8 cellular contexts compared by ENCODE assay signal in the genomic region with DNA sequence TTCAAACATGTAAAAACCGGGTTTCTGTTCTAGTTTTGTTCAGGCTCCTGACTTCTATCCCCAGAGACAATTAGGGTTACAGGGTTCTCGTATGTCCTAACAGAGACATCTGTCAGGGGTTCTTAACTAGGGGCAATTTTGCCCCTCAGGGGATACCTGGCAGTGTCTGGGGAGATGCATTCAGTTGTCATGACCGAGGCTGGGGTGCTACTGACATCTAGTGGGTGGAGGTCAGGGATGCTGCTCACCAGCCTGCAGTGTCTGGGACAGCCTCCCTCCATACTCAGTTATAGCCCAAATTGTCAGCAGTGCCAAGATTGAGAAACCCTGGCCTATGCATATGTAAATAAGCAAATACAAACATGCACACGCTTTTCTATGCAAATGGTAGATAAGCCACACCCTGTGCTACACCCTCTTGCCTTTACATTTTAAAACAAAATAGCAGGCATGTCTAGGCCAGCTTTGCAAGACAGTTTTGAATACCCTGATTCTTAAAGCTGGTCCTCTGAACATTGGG. TPM values are rescaled to one million over a fixed set of nuclear protein-coding genes. Genes with fewer than 3 reads are reported as not detected.
DNase-seq lines count a peak whose midpoint lies in the region; ATAC-seq, FAIRE-seq and TF ChIP-seq lines count a peak whose summit lies in the region.

No MANE protein-coding gene starts in this region.

- intact Hi-C loops in PC-9 (cut with micrococcal nuclease; ENCODE audit: unreplicated experiment) (no loop called here), testis (cut with DNase I; ENCODE audit: low total_unique reads) (no loop called here)

- ATAC-seq in GM18907 (IDR thresholded peaks at IDR 0.05; ENCODE audit: unreplicated experiment) (peak; percentile 73), HG03060 (IDR thresholded peaks at IDR 0.05; ENCODE audit: low read depth, unreplicated experiment) (peak; percentile 72)
- ATAC-seq in stimulated activated effector memory CD8-positive, alpha-beta T cell treated with anti-CD3 and anti-CD28 coated beads, Interleukin-12 subunit alpha, Interleukin-12 subunit beta, amount 100 ng/mL, for 72 hours: peak; percentile 82

- WGBS in testis, 2 donors: 85 to 93% methylated on average over 4 of the region's 4 CpGs

- peaks cover 11% of the 10 kb centered on the region; the same call in 1 of the 2 replicates for H3F3A ChIP-seq in PC-9 (ENCODE audit: insufficient read depth, low read depth)

- peak overlapping the region; percentile 90 for H3K27ac Mint-ChIP-seq in stimulated activated effector memory CD8-positive, alpha-beta T cell treated with anti-CD3 and anti-CD28 coated beads, Interleukin-12 subunit alpha, Interleukin-12 subunit beta, amount 100 ng/mL, for 72 hours

- H3K9me2 ChIP-seq in PC-9 (ENCODE audit: insufficient read depth): no peaks in the 10 kb centered on the region

- POLR2A ChIA-PET in BJ (lab: Charles Lee) (no interaction called here), PC-9 (lab: Charles Lee; ENCODE audit: unreplicated experiment) (no interaction called here)

- no peak for TF ChIP-seq POLR2A in testis (IDR thresholded peaks at IDR 0.05)

- FAIRE-seq in bronchial epithelial cell (lab: Jason Lieb, UNC): no peak

- TF ChIP-seq CTCF in BJ (IDR thresholded peaks at IDR 0.05; ENCODE audit: insufficient read depth, low read depth, low read length) (peak; percentile 33; the same call in 1 of the 2 replicates), PC-9 (conservative IDR thresholded peaks at IDR 0.05) (peak; percentile 50), bronchial epithelial cell (IDR thresholded peaks at IDR 0.05; ENCODE audit: insufficient read depth, low read length, severe bottlenecking) (peak; percentile 62), testis (IDR thresholded peaks at IDR 0.05) (peak in 1 of 3 experiments; percentile 10)

- H3K9me3 ChIP-seq in PC-9 (ENCODE audit: insufficient read depth, low read depth) (no peaks in the 10 kb centered on the region), testis (no peaks in the 10 kb centered on the region)

- H3K4me1 ChIP-seq in PC-9 (replicated peaks; ENCODE audit: insufficient read depth) (peaks cover 22% of the 10 kb centered on the region), testis (peaks cover 19% of the 10 kb centered on the region)

- CTCF ChIA-PET in BJ (lab: Yijun Ruan, JAX): interaction anchor here (1.5 kb wide), 1 partner anchor 25 kb away, joined by 5 read pairs; no protein-coding TSS in a partner anchor
- CTCF ChIA-PET in PC-9 (lab: Charles Lee): no interaction called here

- no peaks in the 10 kb centered on the region for H3K9me3 Mint-ChIP-seq in stimulated activated effector memory CD8-positive, alpha-beta T cell treated with anti-CD3 and anti-CD28 coated beads, Interleukin-12 subunit alpha, Interleukin-12 subunit beta, amount 100 ng/mL, for 72 hours

- H3K36me3 Mint-ChIP-seq in stimulated activated effector memory CD8-positive, alpha-beta T cell treated with anti-CD3 and anti-CD28 coated beads, Interleukin-12 subunit alpha, Interleukin-12 subunit beta, amount 100 ng/mL, for 72 hours: peaks cover 76% of the 10 kb centered on the region

- H3K4me2 ChIP-seq in PC-9: no peak overlapping the region

- peaks cover 51% of the 10 kb centered on the region for H3K4me1 Mint-ChIP-seq in stimulated activated effector memory CD8-positive, alpha-beta T cell treated with anti-CD3 and anti-CD28 coated beads, Interleukin-12 subunit alpha, Interleukin-12 subunit beta, amount 100 ng/mL, for 72 hours

- peaks cover 6% of the 10 kb centered on the region for H3K36me3 ChIP-seq in BJ (ENCODE audit: control insufficient read depth, insufficient read depth, low read length)
- no peaks in the 10 kb centered on the region for H3K36me3 ChIP-seq in PC-9 (ENCODE audit: low read depth)
- peaks cover 2% of the 10 kb centered on the region for H3K36me3 ChIP-seq in bronchial epithelial cell (ENCODE audit: control insufficient read depth, insufficient read depth, low read length)
- H3K36me3 ChIP-seq in testis (ENCODE audit: low read depth, missing control alignments): no peaks in the 10 kb centered on the region

- H3K27me3 ChIP-seq in BJ (ENCODE audit: control insufficient read depth, insufficient read depth, low read length) (no peaks in the 10 kb centered on the region), PC-9 (ENCODE audit: insufficient read depth, low read depth) (no peaks in the 10 kb centered on the region), bronchial epithelial cell (ENCODE audit: control insufficient read depth, insufficient read depth, low read length) (no peaks in the 10 kb centered on the region), testis (no peaks in the 10 kb centered on the region)

- H3K4me3 ChIP-seq in BJ (ENCODE audit: low read depth, low read length) (no peak overlapping the region), PC-9 (no peak overlapping the region), bronchial epithelial cell (ENCODE audit: low read depth, low read length) (no peak overlapping the region), testis (no peak overlapping the region)

- H3K79me2 ChIP-seq in PC-9 (ENCODE audit: low read depth): no peaks in the 10 kb centered on the region

- H3K27ac ChIP-seq in PC-9: no peak overlapping the region
- H3K27ac ChIP-seq in testis: no peak overlapping the region

- DNase-seq in BJ (ENCODE audit: low read depth) (no peak), PC-9 (peak in 1 of 2 experiments; percentile 16), bronchial epithelial cell (ENCODE audit: low read depth) (peak; percentile 81), DMS79 treated with DMSO at 0.1 percent for 48 hours (lab: John Stamatoyannopoulos, UW) (no peak), testis (no peak)
- peak in 1 of 2 donors; percentile 82 for DNase-seq in stimulated activated effector memory CD8-positive, alpha-beta T cell treated with anti-CD3 and anti-CD28 coated beads, Interleukin-12 subunit alpha, Interleukin-12 subunit beta, amount 100 ng/mL, for 72 hours (ENCODE audit: low spot score in 2 of 2)

- no peaks in the 10 kb centered on the region for H4K20me1 ChIP-seq in PC-9 (ENCODE audit: insufficient read depth)

- H2AFZ ChIP-seq in PC-9: no peak overlapping the region

- BruUV-seq in PC-9 (replicated peaks; lab: Mats Ljungman, UMichigan): no TSS peak

- peak overlapping the region; percentile 75 for H3K4me3 Mint-ChIP-seq in stimulated activated effector memory CD8-positive, alpha-beta T cell treated with anti-CD3 and anti-CD28 coated beads, Interleukin-12 subunit alpha, Interleukin-12 subunit beta, amount 100 ng/mL, for 72 hours

RNA-seq across cellular contexts. Expression of a gene that starts 37.4 kb away (rescaled TPM):
- 7.7 and 8.7 TPM in 2 replicates for polyA plus RNA-seq in BJ (2011; rRNA removed)
- 24.7 and 44.1 TPM in 2 replicates for polyA minus RNA-seq in BJ (2011; rRNA and poly(A)+ RNA removed)
- total RNA-seq in PC-9 (2021): 34.9 and 45.0 TPM in 2 replicates
- total RNA-seq in bronchial epithelial cell: 13.8 and 15.8 TPM in 2 replicates
- total RNA-seq in testis: 100 to 1,000 TPM in 1 of 2 donors, 10 to 100 TPM in 1; 93.9 to 122 TPM
- 126 TPM for polyA plus RNA-seq in testis (ENCODE audit: insufficient read depth, low read depth, low replicate concordance)

RNA-seq across cellular contexts. Expression of a gene that starts 39.5 kb away (rescaled TPM):
- polyA plus RNA-seq in BJ (2011; rRNA removed) (32.7 and 55.2 TPM in 2 replicates), testis (ENCODE audit: insufficient read depth, low read depth, low replicate concordance) (30.0 TPM)
- polyA minus RNA-seq in BJ (2011; rRNA and poly(A)+ RNA removed): 17.3 and 23.4 TPM in 2 replicates
- total RNA-seq in PC-9 (2021) (33.1 and 42.4 TPM in 2 replicates), bronchial epithelial cell (46.2 and 47.9 TPM in 2 replicates), testis (10 to 100 TPM; 39.0 to 57.4 TPM)
